ENCODE assay signal across 16 cellular contexts in the genomic region with DNA sequence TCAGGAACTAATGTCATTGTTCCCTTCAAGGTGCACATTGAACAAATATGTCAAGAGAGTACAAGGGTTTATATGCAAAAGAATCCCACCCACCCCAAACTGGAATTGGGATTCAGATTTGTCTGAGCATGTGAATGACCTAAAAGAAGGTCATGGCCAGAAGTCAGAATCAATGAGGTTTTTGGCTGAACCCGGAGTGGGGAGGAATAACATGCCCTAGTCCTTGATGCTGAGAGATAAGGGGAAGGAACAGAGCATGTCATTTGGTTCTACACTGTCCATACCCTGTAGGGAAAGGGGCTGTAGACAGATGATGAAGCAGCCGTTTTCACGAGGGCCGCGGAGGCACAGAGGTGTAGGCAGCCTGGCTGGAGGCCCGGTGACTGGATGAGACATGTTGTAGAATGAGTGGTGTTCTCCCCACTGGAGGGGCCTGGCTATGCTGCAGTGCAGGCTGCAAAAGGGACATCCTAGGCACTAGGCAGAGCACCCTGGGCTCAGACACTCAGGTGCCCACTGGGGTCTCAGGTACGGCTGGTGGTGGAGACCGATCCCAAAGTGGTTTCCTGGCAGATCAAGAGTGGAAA.
DNase-seq lines count a peak whose midpoint lies in the region; ATAC-seq and TF ChIP-seq lines count a peak whose summit lies in the region.
"Had no signal": no experiment of that assay in that cellular context is flagged by ENCODE, and none has a peak within 500 bp of the region (broad histone marks: within the 10 kb centered on the region; RNA-seq: fewer than 3 reads in every experiment).

No MANE protein-coding gene starts in this region.

- H3K4me3 ChIP-seq in right lobe of liver (no peak overlapping the region), suprapubic skin (no peak overlapping the region)
- H3K4me3 ChIP-seq: GM23338 had no signal

- no peak overlapping the region for H3K4me3 Mint-ChIP-seq in stimulated activated naive CD8-positive, alpha-beta T cell treated with anti-CD3 and anti-CD28 coated beads, Interleukin-15, amount 100 ng/mL, for 72 hours
- H3K4me3 Mint-ChIP-seq: B cell; CD4-positive, alpha-beta memory T cell; GM23338; H9 had no signal

- no peak for DNase-seq in stimulated activated naive CD8-positive, alpha-beta T cell treated with anti-CD3 and anti-CD28 coated beads, Interleukin-15, amount 100 ng/mL, for 72 hours
- no peak for DNase-seq in stimulated activated naive CD8-positive, alpha-beta T cell treated with anti-CD3 and anti-CD28 coated beads, Interleukin-15, Interleukin-2, amounts not matched to agents 100 U/mL and 50 U/mL, for 24 hours
- DNase-seq in right lobe of liver (peak in 2 of 3 donors; percentile 31 to 69), suprapubic skin (ENCODE audit: low spot score in 2 of 2) (no peak)
- DNase-seq: ACHN; C1 segment of cervical spinal cord; CD4-positive, alpha-beta memory T cell; DMS153; DMS79 treated with DMSO at 0.1 percent for 48 hours; EL; H9 had no signal

- H3K36me3 ChIP-seq in right lobe of liver = no peaks in the 10 kb centered on the region
- H3K36me3 ChIP-seq in suprapubic skin = no peaks in the 10 kb centered on the region

- H3K27ac ChIP-seq in right lobe of liver (no peak overlapping the region), suprapubic skin (no peak overlapping the region)

- no peaks in the 10 kb centered on the region for H3K9me3 Mint-ChIP-seq in stimulated activated naive CD8-positive, alpha-beta T cell treated with anti-CD3 and anti-CD28 coated beads, Interleukin-15, amount 100 ng/mL, for 72 hours
- H3K9me3 Mint-ChIP-seq: CD4-positive, alpha-beta memory T cell; GM23338; H9 had no signal

- peaks cover 12% of the 10 kb centered on the region for H3K4me1 Mint-ChIP-seq in stimulated activated naive CD8-positive, alpha-beta T cell treated with anti-CD3 and anti-CD28 coated beads, Interleukin-15, amount 100 ng/mL, for 72 hours
- H3K4me1 Mint-ChIP-seq: GM23338, H9 had no signal

- WGBS in right lobe of liver (ENCODE audit: insufficient coverage, low coverage, low lambda C conversion rate, missing lambda C conversion rate) = 43% methylated on average over 6 of the region's 8 CpGs
- WGBS in suprapubic skin = 58% methylated on average over 8 of the region's 8 CpGs

- TF ChIP-seq POLR2A in right lobe of liver (IDR thresholded peaks at IDR 0.05) (no peak), suprapubic skin (IDR thresholded peaks at IDR 0.05) (no peak)

- TF ChIP-seq CTCF in right lobe of liver (IDR thresholded peaks at IDR 0.05) (no peak), suprapubic skin (IDR thresholded peaks at IDR 0.05) (no peak)

- H3K27me3 ChIP-seq in right lobe of liver (no peaks in the 10 kb centered on the region), suprapubic skin (no peaks in the 10 kb centered on the region)

- H3K27me3 Mint-ChIP-seq in stimulated activated naive CD8-positive, alpha-beta T cell treated with anti-CD3 and anti-CD28 coated beads, Interleukin-15, amount 100 ng/mL, for 72 hours = no peaks in the 10 kb centered on the region
- H3K27me3 Mint-ChIP-seq: B cell had no signal

- TF ChIP-seq EP300 in suprapubic skin (IDR thresholded peaks at IDR 0.05) = no peak

- peaks cover 0 to 25% (median 13%) of the 10 kb centered on the region in 4 donors for H3K4me1 ChIP-seq in right lobe of liver
- peaks cover 10% of the 10 kb centered on the region for H3K4me1 ChIP-seq in suprapubic skin

- intact Hi-C loops in right lobe of liver (cut with DNase I) = loop anchor here in 1 of 2 donors (10.0 kb wide), 1 partner anchor 66 kb away; a partner anchor contains a TSS

- ATAC-seq in stimulated activated naive CD8-positive, alpha-beta T cell treated with anti-CD3 and anti-CD28 coated beads, Interleukin-15, amount 100 ng/mL, for 72 hours = peak; percentile 15
- ATAC-seq in stimulated activated naive CD8-positive, alpha-beta T cell treated with anti-CD3 and anti-CD28 coated beads, Interleukin-15, Interleukin-2, amounts not matched to agents 100 U/mL and 50 U/mL, for 24 hours = no peak
- ATAC-seq in esophagus mucosa (peak; percentile 50), right lobe of liver (peak; percentile 59 to 88 (median 85)), HG03520 (IDR thresholded peaks at IDR 0.05; ENCODE audit: unreplicated experiment) (no peak), GM21526 (IDR thresholded peaks at IDR 0.05; ENCODE audit: low FRiP score, unreplicated experiment) (no peak)
- ATAC-seq: GM23338 had no signal

- no peak overlapping the region for H3K27ac Mint-ChIP-seq in stimulated activated naive CD8-positive, alpha-beta T cell treated with anti-CD3 and anti-CD28 coated beads, Interleukin-15, amount 100 ng/mL, for 72 hours
- H3K27ac Mint-ChIP-seq: B cell; CD4-positive, alpha-beta memory T cell; GM23338; H9 had no signal

- H3K9me3 ChIP-seq in right lobe of liver = no peaks in the 10 kb centered on the region
- H3K9me3 ChIP-seq in suprapubic skin = no peaks in the 10 kb centered on the region

Comparison
In these comparisons a context has a peak if more than half of its experiments do, and no peak if none do; other contexts are left out.
1. ATAC-seq: peak in stimulated activated naive CD8-positive, alpha-beta T cell treated with anti-CD3 and anti-CD28 coated beads, Interleukin-15, amount 100 ng/mL, for 72 hours (single experiment), esophagus mucosa (single experiment) and right lobe of liver (4 of 4); none in stimulated activated naive CD8-positive, alpha-beta T cell treated with anti-CD3 and anti-CD28 coated beads, Interleukin-15, Interleukin-2, amounts not matched to agents 100 U/mL and 50 U/mL, for 24 hours (single experiment), HG03520 (single experiment) and GM21526 (single experiment).
2. DNase-seq: peak in right lobe of liver (2 of 3); none in stimulated activated naive CD8-positive, alpha-beta T cell treated with anti-CD3 and anti-CD28 coated beads, Interleukin-15, amount 100 ng/mL, for 72 hours (0 of 2), stimulated activated naive CD8-positive, alpha-beta T cell treated with anti-CD3 and anti-CD28 coated beads, Interleukin-15, Interleukin-2, amounts not matched to agents 100 U/mL and 50 U/mL, for 24 hours (single experiment) and suprapubic skin (0 of 2).